8 cellular contexts compared by ENCODE assay signal in the genomic region with DNA sequence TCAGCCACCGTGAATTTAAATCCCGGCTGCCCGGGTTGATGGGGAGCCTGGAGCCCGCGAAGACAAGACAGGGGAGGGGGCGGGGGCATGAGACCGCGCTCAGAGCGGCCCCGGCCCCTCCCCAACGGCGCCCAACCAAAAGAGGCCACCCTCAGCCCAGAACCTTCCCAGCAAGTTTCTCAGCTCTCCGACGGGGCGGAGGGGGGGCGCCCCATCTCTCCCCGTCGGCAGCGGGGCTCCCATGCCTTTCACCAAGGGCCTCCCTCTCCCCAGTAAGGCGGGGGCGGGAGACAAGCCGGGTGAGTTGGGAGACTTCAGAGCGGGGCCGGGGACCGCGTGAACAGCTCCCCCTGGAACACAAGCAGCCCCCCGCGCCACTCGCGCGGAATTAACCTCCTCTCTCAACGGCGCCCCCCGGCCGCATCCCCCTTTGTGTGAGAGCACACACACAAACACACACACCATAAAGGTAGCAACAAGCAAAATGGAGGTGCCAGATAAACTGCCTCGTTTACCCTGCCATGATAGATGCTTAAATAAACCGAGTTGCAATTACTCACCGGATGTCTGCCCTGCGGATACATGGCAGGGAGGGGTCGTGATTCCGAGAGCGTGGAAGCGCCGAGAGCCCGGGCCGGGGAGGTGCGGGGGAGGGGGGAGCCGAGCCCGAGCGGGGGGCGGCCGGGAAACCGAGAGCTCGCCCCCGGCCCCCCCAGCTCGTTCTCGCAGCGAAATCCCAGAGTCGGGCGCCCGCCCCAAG. TPM values are rescaled to one million over a fixed set of nuclear protein-coding genes. Genes with fewer than 3 reads are reported as not detected.
DNase-seq lines count a peak whose midpoint lies in the region; ATAC-seq and TF ChIP-seq lines count a peak whose summit lies in the region.

No MANE protein-coding gene starts in this region.

- peak overlapping the region; percentile 86 for H3K9ac ChIP-seq in HUES48 (ENCODE audit: low read depth, low read length)

- peak; percentile 3 for ATAC-seq in CD8-positive, alpha-beta T cell
- ATAC-seq in memory B cell (ENCODE audit: low read depth): no peak
- ATAC-seq in GM18861 (IDR thresholded peaks at IDR 0.05; ENCODE audit: unreplicated experiment): no peak
- no peak for ATAC-seq in HG03025 (IDR thresholded peaks at IDR 0.05; ENCODE audit: low FRiP score, unreplicated experiment)

- DNase-seq in CD8-positive, alpha-beta T cell: peak; percentile 20 to 69 (median 49)
- DNase-seq in UCSD-AML1 (lab: John Stamatoyannopoulos, UW; ENCODE audit: unreplicated experiment): peak; percentile 64
- DNase-seq in cerebellar cortex (ENCODE audit: low spot score): peak; percentile 27
- DNase-seq in memory B cell (ENCODE audit: low spot score in 2 of 2): peak; percentile 33 to 34
- peak; percentile 27 for DNase-seq in stimulated activated CD8-positive, alpha-beta memory T cell treated with anti-CD3 and anti-CD28 coated beads, Interleukin-4, amount 100 ng/mL, for 24 hours (ENCODE audit: low read depth)

- intact Hi-C loops in CD8-positive, alpha-beta T cell (cut with DNase I, micrococcal nuclease): loop anchor here (1.0 to 10.0 kb wide), 9 partner anchors 73 to 1274 kb away; a partner anchor contains a TSS

- peak overlapping the region; percentile 97 for H3K27ac Mint-ChIP-seq in CD8-positive, alpha-beta T cell
- peak overlapping the region; percentile 85 for H3K27ac Mint-ChIP-seq in memory B cell

- no peaks in the 10 kb centered on the region for H3K9me3 ChIP-seq in CD8-positive, alpha-beta T cell (ENCODE audit: low read length)
- no peaks in the 10 kb centered on the region for H3K9me3 ChIP-seq in HUES48 (ENCODE audit: control insufficient read depth, insufficient read depth, low read length)

- no peaks in the 10 kb centered on the region for H3K9me3 Mint-ChIP-seq in CD8-positive, alpha-beta T cell
- no peaks in the 10 kb centered on the region for H3K9me3 Mint-ChIP-seq in memory B cell

- no peaks in the 10 kb centered on the region for H3K36me3 ChIP-seq in CD8-positive, alpha-beta T cell (ENCODE audit: insufficient read depth, low read length)
- H3K36me3 ChIP-seq in HUES48 (ENCODE audit: control insufficient read depth, insufficient read depth, low read length): peaks cover 24% of the 10 kb centered on the region

- CTCF ChIA-PET in CD8-positive, alpha-beta T cell (lab: Charles Lee): interaction anchor here (0.9 to 1.4 kb wide), 3 partner anchors 336 to 383 kb away, joined by 3 to 5 read pairs (median 4); no protein-coding TSS in a partner anchor

- H3K27ac ChIP-seq in CD8-positive, alpha-beta T cell (ENCODE audit: low read depth, low read length): peak overlapping the region; percentile 76
- H3K27ac ChIP-seq in HUES48 (ENCODE audit: low read depth, low read length): peak overlapping the region; percentile 94

- POLR2A ChIA-PET in CD8-positive, alpha-beta T cell (lab: Charles Lee): interaction anchor here (0.6 to 6.5 kb wide), 8 partner anchors 17 to 629 kb away, joined by 3 to 66 read pairs (median 3); no protein-coding TSS in a partner anchor

- peaks cover 62% of the 10 kb centered on the region for H3K4me1 ChIP-seq in CD8-positive, alpha-beta T cell (ENCODE audit: insufficient read depth, low read length)
- H3K4me1 ChIP-seq in HUES48 (ENCODE audit: control insufficient read depth, insufficient read depth, low read length): peaks cover 49% of the 10 kb centered on the region

- H3K36me3 Mint-ChIP-seq in CD8-positive, alpha-beta T cell: peaks cover 38% of the 10 kb centered on the region
- peaks cover 22% of the 10 kb centered on the region for H3K36me3 Mint-ChIP-seq in memory B cell

- peak overlapping the region; percentile 99 for H3K4me3 Mint-ChIP-seq in CD8-positive, alpha-beta T cell
- peak overlapping the region; percentile 98 for H3K4me3 Mint-ChIP-seq in memory B cell

- no peaks in the 10 kb centered on the region for H3K27me3 ChIP-seq in CD8-positive, alpha-beta T cell (ENCODE audit: insufficient read depth, low read length)
- peaks cover 6% of the 10 kb centered on the region for H3K27me3 ChIP-seq in HUES48 (ENCODE audit: control insufficient read depth, insufficient read depth, low read length)

- H3K4me1 Mint-ChIP-seq in CD8-positive, alpha-beta T cell (ENCODE audit: low read depth): peaks cover 64% of the 10 kb centered on the region
- H3K4me1 Mint-ChIP-seq in memory B cell: peaks cover 36% of the 10 kb centered on the region

- TF ChIP-seq CTCF in CD8-positive, alpha-beta T cell (IDR thresholded peaks at IDR 0.05): no peak

- H3K27me3 Mint-ChIP-seq in CD8-positive, alpha-beta T cell (ENCODE audit: low read depth): no peaks in the 10 kb centered on the region
- no peaks in the 10 kb centered on the region for H3K27me3 Mint-ChIP-seq in memory B cell

- H3K4me3 ChIP-seq in CD8-positive, alpha-beta T cell (ENCODE audit: low read depth, low read length): peak overlapping the region; percentile 89
- peak overlapping the region; percentile 94 for H3K4me3 ChIP-seq in HUES48 (ENCODE audit: low read depth, low read length)

RNA-seq across cellular contexts. Expression of a gene that starts 1.3 kb away (rescaled TPM):
- 100 to 1,000 TPM; 198 to 201 TPM for total RNA-seq in CD8-positive, alpha-beta T cell
